In the genomic region with DNA sequence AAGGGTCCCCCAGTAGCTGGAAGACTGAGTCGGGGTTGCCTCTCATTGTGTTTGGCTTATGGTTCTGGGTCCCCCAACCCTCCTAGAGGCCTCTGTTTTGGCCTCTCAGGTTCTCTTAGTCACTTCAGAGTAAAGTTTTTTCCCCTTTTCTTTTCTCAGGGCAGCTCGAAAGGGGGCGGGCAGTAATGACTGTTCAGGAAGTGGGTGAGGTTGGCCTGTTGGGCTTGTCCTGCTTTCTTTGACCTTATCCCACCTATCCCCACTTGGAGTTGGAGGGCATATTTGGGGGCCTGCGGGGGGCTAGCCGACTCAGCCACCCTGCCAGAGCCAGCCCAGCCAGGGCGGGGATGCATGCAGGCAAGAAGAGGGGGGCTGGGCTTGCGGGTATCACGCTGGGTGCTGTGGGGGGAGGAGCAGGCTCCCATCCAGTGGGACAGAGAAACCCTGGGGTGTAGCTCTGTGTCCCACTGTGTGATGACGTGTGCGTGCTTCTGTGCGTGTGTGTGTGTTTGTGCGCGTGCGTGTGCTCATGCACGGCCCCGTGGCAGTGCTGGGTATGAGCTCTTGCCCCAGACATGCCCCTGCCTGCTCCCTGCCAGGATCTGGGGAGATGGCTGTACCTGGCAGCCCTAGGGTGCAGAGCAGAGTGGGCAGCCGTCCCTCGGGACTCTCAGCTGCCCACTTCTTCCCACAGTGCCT, we compare ENCODE assay signal across 8 cellular contexts. TPM values are rescaled to one million over a fixed set of nuclear protein-coding genes. Genes with fewer than 3 reads are reported as not detected.
A peak's percentile ranks its signal among the peaks of the same experiment; 100 is the strongest.
DNase-seq lines count a peak whose midpoint lies in the region; ATAC-seq and TF ChIP-seq lines count a peak whose summit lies in the region.

No MANE protein-coding gene starts in this region.

- H3K4me3 Mint-ChIP-seq in H9: no peak overlapping the region; a peak in 3 of 5 replicates

- no peak overlapping the region for H2BK5ac ChIP-seq in H9 (ENCODE audit: insufficient read length, low read length)

- peaks cover 4 to 23% (median 16%) of the 10 kb centered on the region in 3 experiments; a peak in 6 of 7 replicates for H3K36me3 Mint-ChIP-seq in H9 (ENCODE audit: insufficient read depth in 1 of 3, low read depth in 3 of 3)

- peak overlapping the region in 1 of 2 donors; percentile 93 for H3K4me3 ChIP-seq in body of pancreas
- peak overlapping the region; percentile 39 to 60 for H3K4me3 ChIP-seq in left lung
- H3K4me3 ChIP-seq in lower leg skin (ENCODE audit: low read depth, poor library complexity, severe bottlenecking): no peak overlapping the region

- H3K27me3 ChIP-seq in H9 (ENCODE audit: insufficient read depth, low read length) (no peaks in the 10 kb centered on the region), body of pancreas (no peaks in the 10 kb centered on the region), left lung (no peaks in the 10 kb centered on the region)

- H3K9me3 ChIP-seq in H9 (ENCODE audit: control insufficient read depth, low read depth, low read length): no peaks in the 10 kb centered on the region
- H3K9me3 ChIP-seq in body of pancreas: no peaks in the 10 kb centered on the region
- no peaks in the 10 kb centered on the region for H3K9me3 ChIP-seq in left lung

- H3K27me3 Mint-ChIP-seq in H9 (ENCODE audit: low read depth): no peaks in the 10 kb centered on the region

- no peak overlapping the region for H3K23ac ChIP-seq in H9 (ENCODE audit: insufficient read length, low read depth, low read length)

- no CpG with 5 or more reads among the region's 18 CpGs for WGBS in H9 (ENCODE audit: extremely low coverage, insufficient read length, low lambda C conversion rate)
- 3 to 12% methylated on average over 5 to 18 of the region's 18 CpGs for WGBS in body of pancreas, 2 donors
- WGBS in lower leg skin, 2 donors: 0 to 3% methylated on average over 18 of the region's 18 CpGs

- no peak overlapping the region for H3K56ac ChIP-seq in H9 (ENCODE audit: insufficient read length, low read depth, low read length)

- H2BK15ac ChIP-seq in H9 (ENCODE audit: low read depth, low read length): no peak overlapping the region

- no peaks in the 10 kb centered on the region for H4K20me1 ChIP-seq in H9 (ENCODE audit: control insufficient read depth, insufficient read depth, insufficient read length)

- H4K5ac ChIP-seq in H9 (ENCODE audit: insufficient read length, low read depth, low read length): no peak overlapping the region

- H2BK20ac ChIP-seq in H9 (ENCODE audit: low read depth, low read length, poor library complexity, severe bottlenecking): no peak overlapping the region

- peak overlapping the region; percentile 12 for H3K9ac ChIP-seq in H9 (ENCODE audit: extremely low read depth, insufficient read length, low read length)

- DNase-seq in AG08396 (ENCODE audit: low spot score): peak; percentile 81
- DNase-seq in H9: no peak
- DNase-seq in T1000 (lab: John Stamatoyannopoulos, UW): peak; percentile 71
- peak; percentile 54 to 77 (median 69) for DNase-seq in body of pancreas
- DNase-seq in left lung: peak; percentile 66 to 82
- DNase-seq in stimulated activated CD8-positive, alpha-beta memory T cell treated with anti-CD3 and anti-CD28 coated beads, Interleukin-12 subunit alpha, Interleukin-12 subunit beta, amount 100 ng/mL, for 1 hour (ENCODE audit: low read depth): peak; percentile 25
- no peak for DNase-seq in NCI-H187 treated with DMSO at 0.1 percent for 48 hours (lab: John Stamatoyannopoulos, UW)
- DNase-seq in lower leg skin (ENCODE audit: low spot score in 2 of 2): no peak

- H3K27ac Mint-ChIP-seq in H9: peak overlapping the region in 2 of 3 experiments; percentile 55 to 68; a peak in 3 of 7 replicates

- TF ChIP-seq POLR2A in body of pancreas (IDR thresholded peaks at IDR 0.05): peak; percentile 53 to 59 (median 55)
- TF ChIP-seq POLR2A in lower leg skin (IDR thresholded peaks at IDR 0.05): no peak

- peak overlapping the region; percentile 92 for H3K4me2 ChIP-seq in H9 (ENCODE audit: insufficient read depth, insufficient read length, low read length)

- H2AK5ac ChIP-seq in H9 (ENCODE audit: insufficient read length, low read length): no peak overlapping the region

- H3K4me1 ChIP-seq in H9 (ENCODE audit: insufficient read depth, low read length) (no peaks in the 10 kb centered on the region; the same call in 1 of the 2 replicates), body of pancreas (peaks cover 51% of the 10 kb centered on the region), left lung (peaks cover 17 to 46% of the 10 kb centered on the region in 2 donors)

- H3K23me2 ChIP-seq in H9 (ENCODE audit: insufficient read length, low read depth, low read length, poor library complexity, severe bottlenecking): peaks cover 9% of the 10 kb centered on the region

- H3K14ac ChIP-seq in H9 (ENCODE audit: insufficient read depth, low read length): no peak overlapping the region

- H3T11ph ChIP-seq in H9 (ENCODE audit: low read length): no peak overlapping the region

- TF ChIP-seq CTCF in H9 (conservative IDR thresholded peaks at IDR 0.05): no peak
- no peak for TF ChIP-seq CTCF in body of pancreas (IDR thresholded peaks at IDR 0.05)
- TF ChIP-seq CTCF in left lung (IDR thresholded peaks at IDR 0.05): no peak
- TF ChIP-seq CTCF in lower leg skin (IDR thresholded peaks at IDR 0.05): no peak

- ATAC-seq in body of pancreas (no peak), left lung (peak; percentile 0)

- peaks cover 20 to 25% of the 10 kb centered on the region in 2 experiments for H3K4me1 Mint-ChIP-seq in H9

- H4K8ac ChIP-seq in H9 (replicated peaks; ENCODE audit: insufficient read length, low read depth, low read length): no peak overlapping the region

- no peak overlapping the region for H3K18ac ChIP-seq in H9 (ENCODE audit: insufficient read length, low read depth, low read length)

- H3K9me3 Mint-ChIP-seq in H9: no peaks in the 10 kb centered on the region; a peak in 1 of 5 replicates

- H2AFZ ChIP-seq in H9 (ENCODE audit: low read length): no peak overlapping the region

- no peak overlapping the region for H3K4ac ChIP-seq in H9 (ENCODE audit: low read depth, low read length)

- no peaks in the 10 kb centered on the region for H3K79me1 ChIP-seq in H9 (ENCODE audit: insufficient read depth, low read depth, low read length, poor library complexity, severe bottlenecking)

- intact Hi-C loops in body of pancreas (cut with DNase I): no loop called here
- intact Hi-C loops in left lung (cut with DNase I): no loop called here
- intact Hi-C loops in lower leg skin (cut with DNase I; ENCODE audit: low total_unique reads): no loop called here

- H3K79me2 ChIP-seq in H9 (ENCODE audit: insufficient read depth, low read length): no peaks in the 10 kb centered on the region

- H2BK120ac ChIP-seq in H9 (ENCODE audit: low read depth, low read length, poor library complexity, severe bottlenecking): no peak overlapping the region

- H3K36me3 ChIP-seq in body of pancreas (replicated peaks in 1 of 2; ENCODE audit: insufficient read depth in 1 of 2, low read depth in 2 of 2): no peaks in the 10 kb centered on the region
- H3K36me3 ChIP-seq in left lung: peaks cover 0 to 39% of the 10 kb centered on the region in 2 donors

- no peak overlapping the region for H2BK12ac ChIP-seq in H9 (ENCODE audit: insufficient read length, low read depth, low read length)

- H3K27ac ChIP-seq in H9 (ENCODE audit: insufficient read length, low read depth, low read length) (no peak overlapping the region), body of pancreas (peak overlapping the region; percentile 90 to 97 (median 96)), left lung (peak overlapping the region; percentile 86 to 92)

- H4K91ac ChIP-seq in H9 (ENCODE audit: insufficient read length, low read depth, low read length): no peak overlapping the region

RNA-seq across cellular contexts. Expression of a gene that starts 1.4 kb away (rescaled TPM):
- 54.0 and 56.0 TPM in 2 replicates for total RNA-seq in H9 (2021)
- 10 to 100 TPM; 40.5 to 61.0 TPM for total RNA-seq in body of pancreas
- total RNA-seq in left lung: 10 to 100 TPM; 59.8 to 76.1 TPM
- 10 to 100 TPM; 57.8 to 90.0 (median 59.0) TPM for total RNA-seq in lower leg skin

RNA-seq across cellular contexts. Expression of a gene that starts 15.6 kb away (rescaled TPM):
- total RNA-seq in H9 (2021): 120 and 126 TPM in 2 replicates
- total RNA-seq in body of pancreas: 10 to 100 TPM; 10.6 to 31.6 TPM
- total RNA-seq in left lung: 10 to 100 TPM; 47.0 to 55.0 TPM
- total RNA-seq in lower leg skin: 10 to 100 TPM; 29.9 to 44.0 (median 36.9) TPM

RNA-seq across cellular contexts. Expression of a gene that starts 28.1 kb away (rescaled TPM):
- total RNA-seq in H9 (2021) (52.4 and 53.7 TPM in 2 replicates), body of pancreas (10 to 100 TPM; 12.5 to 14.5 TPM), left lung (10 to 100 TPM; 33.4 to 40.3 TPM), lower leg skin (10 to 100 TPM; 31.4 to 42.0 (median 34.1) TPM)

RNA-seq across cellular contexts. Expression of a gene that starts 31.4 kb away (rescaled TPM):
- total RNA-seq in H9 (2021): 2.9 and 3.2 TPM in 2 replicates
- total RNA-seq in body of pancreas: under 1 TPM in 1 of 2 donors, not detected in 1; 0.52 TPM
- total RNA-seq in left lung: 1 to 10 TPM; 1.1 TPM
- under 1 TPM in 3 of 4 donors, not detected in 1; 0.23 to 0.30 (median 0.29) TPM for total RNA-seq in lower leg skin

RNA-seq across cellular contexts. Expression of a gene that starts 31.9 kb away (rescaled TPM):
- total RNA-seq in H9 (2021) (109 and 113 TPM in 2 replicates), body of pancreas (10 to 100 TPM in 1 of 2 donors, 1 to 10 TPM in 1; 7.9 to 12.5 TPM), left lung (10 to 100 TPM; 25.0 to 25.7 TPM), lower leg skin (10 to 100 TPM in 3 of 4 donors, 1 to 10 TPM in 1; 4.3 to 18.4 (median 14.0) TPM)

Comparison
In these comparisons a context has a peak if more than half of its experiments do, and no peak if none do; other contexts are left out.
1. DNase-seq: peak in AG08396 (single experiment), T1000 (single experiment), body of pancreas (4 of 4), left lung (2 of 2) and stimulated activated CD8-positive, alpha-beta memory T cell treated with anti-CD3 and anti-CD28 coated beads, Interleukin-12 subunit alpha, Interleukin-12 subunit beta, amount 100 ng/mL, for 1 hour (single experiment); none in H9 (single experiment), NCI-H187 treated with DMSO at 0.1 percent for 48 hours (single experiment) and lower leg skin (0 of 2).
2. POLR2A ChIP-seq: peak in body of pancreas (3 of 3); none in lower leg skin (0 of 2).